ENCODE assay signal across 1 cellular context in the genomic region with DNA sequence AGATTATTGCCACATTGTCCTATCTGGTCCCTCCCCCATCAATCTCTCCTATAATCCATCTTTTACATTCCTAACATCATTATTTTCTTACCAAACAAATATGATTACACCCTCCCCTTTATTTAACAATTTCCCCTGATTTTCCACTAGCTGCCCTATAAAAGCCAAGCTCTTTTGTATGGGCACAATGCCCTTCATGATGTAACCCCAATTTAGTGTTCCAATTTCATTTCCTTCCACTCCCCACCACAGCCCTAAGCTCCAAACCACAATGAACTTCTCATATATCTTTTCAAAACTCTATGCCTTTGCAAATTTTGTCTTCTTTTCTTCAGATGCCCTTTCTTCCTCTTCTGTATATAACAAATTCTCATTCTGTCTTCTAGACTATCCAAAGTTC.
TF ChIP-seq lines count a peak whose summit lies in the region.

No MANE protein-coding gene starts in this region.

TF ChIP-seq in GM12878, 131 proteins besides CTCF, POLR2A, EP300 and RAD21:
- TF ChIP-seq RUNX3 (IDR thresholded peaks at IDR 0.05; ENCODE audit: low read length) (peak; percentile 48; the same call in 1 of the 2 replicates), SPI1 (IDR thresholded peaks at IDR 0.05; ENCODE audit: borderline replicate concordance, insufficient read depth, low read depth, low read length) (no peak)
